15 cellular contexts compared by ENCODE assay signal in the genomic region with DNA sequence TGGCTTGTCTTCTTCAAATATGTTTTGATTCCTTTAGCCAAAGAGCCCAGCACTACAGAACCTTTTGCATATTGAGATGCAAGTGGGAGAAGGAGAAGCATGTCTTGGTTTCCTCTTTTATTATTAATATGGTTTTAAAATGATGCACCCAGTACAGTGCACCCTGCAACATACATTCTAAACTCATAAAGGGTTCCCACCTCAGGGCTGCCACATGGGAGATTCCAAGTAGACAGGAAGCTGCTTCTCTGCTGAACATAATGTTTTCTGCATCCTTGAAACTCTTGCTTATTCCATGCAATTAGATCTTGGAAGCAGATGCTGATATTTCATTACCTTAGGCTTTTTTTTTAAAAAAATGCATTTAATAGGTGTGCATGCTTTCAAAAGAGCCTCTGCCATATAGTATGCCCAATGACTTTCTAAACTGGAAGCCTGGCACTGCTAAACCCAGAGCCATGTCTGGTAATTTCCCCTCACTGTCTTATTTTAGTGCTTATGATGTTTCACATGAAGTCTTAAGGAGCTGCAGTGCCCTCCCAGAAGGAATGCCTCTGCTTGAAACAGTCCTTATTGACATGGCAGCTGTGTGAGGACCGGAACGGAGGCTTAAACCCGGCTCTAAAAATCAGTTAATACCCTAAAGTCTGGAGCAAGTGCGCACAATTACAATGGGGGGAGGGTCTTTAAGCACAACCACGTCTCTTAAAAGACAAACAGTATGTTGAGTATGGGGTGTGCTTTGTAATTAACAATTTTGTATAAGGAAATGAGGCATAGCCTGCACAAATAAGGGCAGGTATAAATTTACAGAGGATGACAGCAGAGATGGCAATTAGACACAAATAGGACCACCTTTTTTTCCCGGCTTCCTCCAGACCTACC. TPM values are rescaled to one million over a fixed set of nuclear protein-coding genes. Genes with fewer than 3 reads are reported as not detected.
A peak's percentile ranks its signal among the peaks of the same experiment; 100 is the strongest.
DNase-seq lines count a peak whose midpoint lies in the region; ATAC-seq, FAIRE-seq and TF ChIP-seq lines count a peak whose summit lies in the region.
"Had no signal": no experiment of that assay in that cellular context is flagged by ENCODE, and none has a peak within 500 bp of the region (broad histone marks: within the 10 kb centered on the region; RNA-seq: fewer than 3 reads in every experiment).

No MANE protein-coding gene starts in this region.

- H3K9me3 ChIP-seq in CD8-positive, alpha-beta memory T cell (ENCODE audit: low read length) = no peaks in the 10 kb centered on the region
- H3K9me3 ChIP-seq in HUES6 (ENCODE audit: control insufficient read depth, insufficient read depth, low read depth, low read length) (no peaks in the 10 kb centered on the region), neuronal stem cell (replicated peaks in 1 of 2; ENCODE audit: control insufficient read depth in 2 of 2, insufficient read depth in 1 of 2, low read depth in 1 of 2, low read length in 2 of 2) (peaks cover 3 to 6% of the 10 kb centered on the region in 2 donors), kidney (ENCODE audit: control insufficient read depth in 1 of 2, low read length in 2 of 2) (no peaks in the 10 kb centered on the region), gastroesophageal sphincter (no peaks in the 10 kb centered on the region)

- H3K4me2 ChIP-seq in neuronal stem cell (ENCODE audit: insufficient read depth, low read length, poor library complexity, severe bottlenecking) = no peak overlapping the region

- peaks cover 41% of the 10 kb centered on the region for H3K4me1 ChIP-seq in CD8-positive, alpha-beta memory T cell (ENCODE audit: insufficient read depth, low read length)
- H3K4me1 ChIP-seq in HUES6 (ENCODE audit: control insufficient read depth, insufficient read depth, low read length) = peaks cover 75% of the 10 kb centered on the region
- H3K4me1 ChIP-seq in neuronal stem cell (ENCODE audit: control insufficient read depth in 2 of 2, insufficient read depth in 1 of 2, low read depth in 1 of 2, low read length in 2 of 2) = peaks cover 15 to 18% of the 10 kb centered on the region in 2 donors
- peaks cover 7 to 30% of the 10 kb centered on the region in 2 donors for H3K4me1 ChIP-seq in kidney (ENCODE audit: control insufficient read depth in 1 of 2, insufficient read depth in 1 of 2, low read depth in 1 of 2, low read length in 2 of 2)
- H3K4me1 ChIP-seq in gastroesophageal sphincter = peaks cover 0 to 64% (median 30%) of the 10 kb centered on the region in 3 donors

- no peak for DNase-seq in CD8-positive, alpha-beta memory T cell
- DNase-seq in activated B cell treated with CpG ODN at 0.5 μM for 24 hours = no peak
- peak; percentile 15 for DNase-seq in neuronal stem cell (ENCODE audit: low spot score)
- DNase-seq in kidney = no peak
- no peak for DNase-seq in stimulated activated CD4-positive, alpha-beta T cell treated with anti-CD3 and anti-CD28 coated beads, Interleukin-2, amount 100 ng/mL, for 48 hours
- DNase-seq: activated CD4-positive, alpha-beta T cell treated with anti-CD3 and anti-CD28 coated beads for 1 hour; amygdala; NCI-H2081 treated with DMSO at 0.1 percent for 48 hours; OCI-M1; stimulated activated CD4-positive, alpha-beta T cell treated with anti-CD3 and anti-CD28 coated beads, Interleukin-4, amount 100 ng/mL, for 1 hour had no signal

- intact Hi-C loops in activated B cell treated with CpG ODN at 0.5 μM for 24 hours (cut with micrococcal nuclease) = loop anchor here (10.0 kb wide), 3 partner anchors 316 to 1186 kb away; partner anchors contain the start of gene GPR135
- intact Hi-C loops in kidney (cut with DNase I) = no loop called here

- peaks cover 85 to 92% of the 10 kb centered on the region in 2 donors for H3K27me3 Mint-ChIP-seq in CD8-positive, alpha-beta memory T cell
- H3K27me3 Mint-ChIP-seq in activated B cell treated with CpG ODN at 0.5 μM for 24 hours = peaks cover 82% of the 10 kb centered on the region

- no peak overlapping the region for H2BK12ac ChIP-seq in neuronal stem cell (ENCODE audit: low read length)

- no peak for ATAC-seq in activated B cell treated with CpG ODN at 0.5 μM for 24 hours (ENCODE audit: low read depth)
- ATAC-seq in GM19328 (IDR thresholded peaks at IDR 0.05; ENCODE audit: unreplicated experiment) = no peak
- ATAC-seq in gastroesophageal sphincter = no peak
- ATAC-seq: stimulated activated memory B cell treated with anti-CD40 and anti-IgM and Interleukin-4, amounts not matched to agents 10 μg/mL and 1 μg/mL and 100 μg/mL, for 72 hours had no signal

- no peaks in the 10 kb centered on the region for H3K36me3 ChIP-seq in CD8-positive, alpha-beta memory T cell (ENCODE audit: insufficient read depth, low read length)
- H3K36me3 ChIP-seq in HUES6 (ENCODE audit: control insufficient read depth, insufficient read depth, low read length) = no peaks in the 10 kb centered on the region
- H3K36me3 ChIP-seq in neuronal stem cell (replicated peaks in 1 of 2; ENCODE audit: control insufficient read depth in 2 of 2, insufficient read depth in 2 of 2, low read length in 2 of 2) = no peaks in the 10 kb centered on the region
- H3K36me3 ChIP-seq in kidney (ENCODE audit: control insufficient read depth in 1 of 2, insufficient read depth in 2 of 2, low read length in 2 of 2) = no peaks in the 10 kb centered on the region
- H3K36me3 ChIP-seq in gastroesophageal sphincter = no peaks in the 10 kb centered on the region

- H3K4me3 Mint-ChIP-seq in CD8-positive, alpha-beta memory T cell = peak overlapping the region in 5 of 7 donors; percentile 4 to 43 (median 22)
- H3K4me3 Mint-ChIP-seq in activated B cell treated with CpG ODN at 0.5 μM for 24 hours = peak overlapping the region; percentile 5
- H3K4me3 Mint-ChIP-seq: dendritic cell treated with granulocyte-macrophage colony-stimulating factor and Interleukin-4, amounts not matched to agents 40 ng/mL and 50 ng/mL, for 4 days; stimulated activated memory B cell treated with anti-CD40 and anti-IgM and Interleukin-4, amounts not matched to agents 10 μg/mL and 1 μg/mL and 100 μg/mL, for 72 hours had no signal

- no peak overlapping the region for H2AK5ac ChIP-seq in neuronal stem cell (ENCODE audit: low read depth, low read length)

- H3K9ac ChIP-seq in HUES6 (ENCODE audit: low read length) (no peak overlapping the region), neuronal stem cell (ENCODE audit: low read depth, low read length, poor library complexity) (no peak overlapping the region), kidney (ENCODE audit: low read length in 2 of 2) (no peak overlapping the region)

- no peak overlapping the region for H4K91ac ChIP-seq in neuronal stem cell (ENCODE audit: low read depth, low read length, poor library complexity)

- TF ChIP-seq CTCF in activated B cell treated with CpG ODN at 0.5 μM for 24 hours (IDR thresholded peaks at IDR 0.05) (no peak), kidney (IDR thresholded peaks at IDR 0.05; ENCODE audit: borderline replicate concordance, extremely low read depth, insufficient read depth) (no peak), gastroesophageal sphincter (IDR thresholded peaks at IDR 0.05) (no peak)

- no peak overlapping the region for H2BK15ac ChIP-seq in neuronal stem cell (ENCODE audit: low read length)

- H3K4me1 Mint-ChIP-seq in CD8-positive, alpha-beta memory T cell = peaks cover 70 to 81% (median 80%) of the 10 kb centered on the region in 3 donors
- H3K4me1 Mint-ChIP-seq in activated B cell treated with CpG ODN at 0.5 μM for 24 hours = peaks cover 41% of the 10 kb centered on the region

- no peak overlapping the region for H3K27ac ChIP-seq in CD8-positive, alpha-beta memory T cell (ENCODE audit: low read depth, low read length)
- H3K27ac ChIP-seq in HUES6 (ENCODE audit: low read depth, low read length) (no peak overlapping the region), neuronal stem cell (replicated peaks; ENCODE audit: low read length) (no peak overlapping the region), kidney (ENCODE audit: low read depth in 2 of 2, low read length in 2 of 2) (no peak overlapping the region), gastroesophageal sphincter (no peak overlapping the region)

- H3K36me3 Mint-ChIP-seq in CD8-positive, alpha-beta memory T cell = no peaks in the 10 kb centered on the region
- peaks cover 8% of the 10 kb centered on the region for H3K36me3 Mint-ChIP-seq in activated B cell treated with CpG ODN at 0.5 μM for 24 hours (ENCODE audit: low read depth)

- H3K14ac ChIP-seq in neuronal stem cell (ENCODE audit: low read length) = no peak overlapping the region

- POLR2A ChIA-PET in CD8-positive, alpha-beta memory T cell (lab: Charles Lee) = no interaction called here
- POLR2A ChIA-PET in activated B cell treated with CpG ODN at 0.5 μM for 24 hours (lab: Charles Lee) = no interaction called here

- H3K79me1 ChIP-seq in neuronal stem cell (ENCODE audit: low read depth, low read length) = no peaks in the 10 kb centered on the region

- no peak overlapping the region for H3K4me3 ChIP-seq in CD8-positive, alpha-beta memory T cell (ENCODE audit: low read length)
- H3K4me3 ChIP-seq in HUES6 (ENCODE audit: low read depth, low read length) (peak overlapping the region; percentile 5; the same call in 1 of the 2 replicates), neuronal stem cell (ENCODE audit: low read length in 2 of 2) (no peak overlapping the region), kidney (ENCODE audit: low read length in 2 of 2) (no peak overlapping the region), gastroesophageal sphincter (no peak overlapping the region)

- H4K8ac ChIP-seq in neuronal stem cell (ENCODE audit: low read depth, low read length) = no peak overlapping the region

- peak overlapping the region in 2 of 8 donors; percentile 10 to 26 for H3K27ac Mint-ChIP-seq in CD8-positive, alpha-beta memory T cell
- H3K27ac Mint-ChIP-seq in activated B cell treated with CpG ODN at 0.5 μM for 24 hours = no peak overlapping the region
- H3K27ac Mint-ChIP-seq: dendritic cell treated with granulocyte-macrophage colony-stimulating factor and Interleukin-4, amounts not matched to agents 40 ng/mL and 50 ng/mL, for 4 days; stimulated activated memory B cell treated with anti-CD40 and anti-IgM and Interleukin-4, amounts not matched to agents 10 μg/mL and 1 μg/mL and 100 μg/mL, for 72 hours had no signal

- H3K9me3 Mint-ChIP-seq in CD8-positive, alpha-beta memory T cell = peaks cover 0 to 3% (median 0%) of the 10 kb centered on the region in 5 donors
- H3K9me3 Mint-ChIP-seq in activated B cell treated with CpG ODN at 0.5 μM for 24 hours = peaks cover 19% of the 10 kb centered on the region
- H3K9me3 Mint-ChIP-seq: dendritic cell treated with granulocyte-macrophage colony-stimulating factor and Interleukin-4, amounts not matched to agents 40 ng/mL and 50 ng/mL, for 4 days had no signal

- no peak overlapping the region for H2BK120ac ChIP-seq in neuronal stem cell (ENCODE audit: low read depth, low read length)

- FAIRE-seq in kidney (lab: Jason Lieb, UNC) = no peak

- H2BK5ac ChIP-seq in neuronal stem cell (ENCODE audit: low read length) = no peak overlapping the region

- TF ChIP-seq EP300 in gastroesophageal sphincter (IDR thresholded peaks at IDR 0.05) = no peak

- H3K27me3 ChIP-seq in CD8-positive, alpha-beta memory T cell (ENCODE audit: insufficient read depth, low read length, poor library complexity, severe bottlenecking) = peaks cover 79% of the 10 kb centered on the region
- H3K27me3 ChIP-seq in HUES6 (ENCODE audit: control insufficient read depth, insufficient read depth, low read length) (peaks cover 100% of the 10 kb centered on the region), neuronal stem cell (ENCODE audit: control insufficient read depth in 3 of 3, insufficient read depth in 3 of 3, low read depth in 1 of 3, low read length in 3 of 3) (peaks cover 63 to 98% (median 97%) of the 10 kb centered on the region in 3 experiments), gastroesophageal sphincter (peaks cover 100% of the 10 kb centered on the region)

- CTCF ChIA-PET in CD8-positive, alpha-beta memory T cell (lab: Charles Lee) = no interaction called here
- CTCF ChIA-PET in activated B cell treated with CpG ODN at 0.5 μM for 24 hours (lab: Charles Lee) = interaction anchor here (0.6 kb wide), 1 partner anchor 343 kb away, joined by 3 read pairs; no protein-coding TSS in a partner anchor

- H3K18ac ChIP-seq in neuronal stem cell (ENCODE audit: low read length) = no peak overlapping the region

- no peak overlapping the region for H3K4ac ChIP-seq in neuronal stem cell (ENCODE audit: low read length)

- no peak overlapping the region for H2AFZ ChIP-seq in neuronal stem cell (ENCODE audit: low read length)

- no peak for TF ChIP-seq POLR2A in gastroesophageal sphincter (IDR thresholded peaks at IDR 0.05)

- no peak overlapping the region for H3K23ac ChIP-seq in neuronal stem cell (ENCODE audit: low read depth, low read length, poor library complexity)

- WGBS in neuronal stem cell (ENCODE audit: extremely low coverage in 2 of 2, insufficient read length in 2 of 2, insufficient replicate concordance in 1 of 2), 2 donors = no CpG with 5 or more reads among the region's 6 CpGs
- WGBS in gastroesophageal sphincter (ENCODE audit: low coverage in 1 of 2), 2 donors = 8 to 10% methylated on average over 6 of the region's 6 CpGs

RNA-seq across cellular contexts. Expression of gene SIX1, which starts 2.0 kb away (rescaled TPM):
- total RNA-seq in CD8-positive, alpha-beta memory T cell = not detected
- not detected for polyA plus RNA-seq in CD8-positive, alpha-beta memory T cell
- total RNA-seq in activated B cell treated with CpG ODN at 0.5 μM for 24 hours = not detected in 2 replicates
- 0.13 TPM for polyA plus RNA-seq in neuronal stem cell (2013, experiment 1 of 2)
- polyA plus RNA-seq in neuronal stem cell (2013, experiment 2 of 2) = 0.11 TPM
- total RNA-seq in kidney = 0.16 TPM
- 0.13 TPM for polyA plus RNA-seq in kidney (ENCODE audit: insufficient read depth, low read depth, low replicate concordance)
- 1 to 10 TPM in 1 of 4 donors, under 1 TPM in 3; 0.42 to 1.4 (median 0.70) TPM for total RNA-seq in gastroesophageal sphincter
